In the genomic region with DNA sequence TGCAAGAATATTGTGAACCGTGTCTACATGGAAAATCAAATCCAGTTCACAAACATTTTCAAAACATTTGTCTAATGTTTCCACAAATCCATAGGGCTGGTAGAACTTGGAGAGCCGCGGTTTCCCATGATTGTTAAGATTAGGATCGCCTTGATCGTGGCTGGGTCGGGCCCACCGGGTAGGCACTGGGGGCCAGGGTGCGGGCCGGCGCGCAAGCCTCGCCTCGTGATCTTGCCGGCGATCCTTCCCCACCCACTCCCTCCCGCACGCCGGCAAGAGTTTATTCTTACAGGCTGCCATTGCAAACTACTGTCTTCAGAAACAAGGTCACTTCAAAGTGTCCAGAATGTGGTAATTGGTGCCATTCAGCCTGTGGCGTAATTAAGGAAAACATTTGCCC, we compare ENCODE assay signal across 1 cellular context.
TF ChIP-seq lines count a peak whose summit lies in the region.

No MANE protein-coding gene starts in this region.

TF ChIP-seq in HepG2, 621 proteins besides CTCF, POLR2A, EP300 and RAD21 (continued from another document):
- TF ChIP-seq NCOA5 (CRISPR knock-in tag; IDR thresholded peaks at IDR 0.05) = no peak
TF ChIP-seq in HepG2: peak in this region for 0.
